Comparison of ENCODE assay signal across 22 cellular contexts in genomic region chr12:6329693-6330045, GRCh38. TPM values are rescaled to one million over a fixed set of nuclear protein-coding genes. Genes with fewer than 3 reads are reported as not detected.
DNase-seq lines count a peak whose midpoint lies in the region; ATAC-seq and TF ChIP-seq lines count a peak whose summit lies in the region.
"Had no signal": no experiment of that assay in that cellular context is flagged by ENCODE, and none has a peak within 500 bp of the region (broad histone marks: within the 10 kb centered on the region; RNA-seq: fewer than 3 reads in every experiment).

No MANE protein-coding gene starts in this region.

- H3K9me3 ChIP-seq in breast epithelium = no peaks in the 10 kb centered on the region
- no peaks in the 10 kb centered on the region for H3K9me3 ChIP-seq in osteoblast (ENCODE audit: low read depth, low read length)
- H3K9me3 ChIP-seq in uterus = no peaks in the 10 kb centered on the region
- H3K9me3 ChIP-seq: Peyer's patch, thoracic aorta had no signal

- no peak for DNase-seq in activated T-cell treated with anti-CD3 and anti-CD28 coated beads, Interleukin-2, amount 50 U/mL, for 24 hours
- no peak for DNase-seq in activated T-cell treated with anti-CD3 and anti-CD28 coated beads, Interleukin-2, amount 50 U/mL, for 72 hours
- DNase-seq in breast epithelium (ENCODE audit: low spot score in 2 of 2) (no peak), osteoblast (ENCODE audit: insufficient read length, low spot score, missing footprints) (peak; percentile 42), uterus (peak in 1 of 2 donors; percentile 28), glutamatergic neuron (no peak)
- no peak for DNase-seq in activated naive CD4-positive, alpha-beta T cell treated with Interleukin-2 at 50 U/mL for 16 hours
- DNase-seq: activated T-cell treated with anti-CD3 and anti-CD28 coated beads, Interleukin-2, amount 50 U/mL, for 48 hours; dermis blood vessel endothelial cell; foreskin keratinocyte; MM.1S; NCI-H1694; stimulated activated CD4-positive, alpha-beta T cell treated with anti-CD3 and anti-CD28 coated beads, Interleukin-4, amount 100 ng/mL, for 24 hours had no signal

- TF ChIP-seq CTCF in breast epithelium (IDR thresholded peaks at IDR 0.05) (no peak), osteoblast (IDR thresholded peaks at IDR 0.05; ENCODE audit: extremely low read depth, low read depth, low read length) (no peak), uterus (IDR thresholded peaks at IDR 0.05) (no peak), glutamatergic neuron (IDR thresholded peaks at IDR 0.05; ENCODE audit: partially characterized antibody, unreplicated experiment) (no peak)

- no peak for ATAC-seq in activated T-cell treated with anti-CD3 and anti-CD28 coated beads, Interleukin-2, amount 50 U/mL, for 72 hours (replicated peaks in 1 of 2)
- no peak for ATAC-seq in HG03457 (IDR thresholded peaks at IDR 0.05; ENCODE audit: unreplicated experiment)
- ATAC-seq: foreskin keratinocyte; natural killer cell treated with Interleukin-12 subunit alpha and Interleukin-12 subunit beta and Interleukin-15 and Interleukin-18, amount 100 ng/mL, for 72 hours had no signal

- no peak overlapping the region for H3K4me3 Mint-ChIP-seq in activated T-cell treated with anti-CD3 and anti-CD28 coated beads, Interleukin-2, amount 50 U/mL, for 24 hours
- no peak overlapping the region for H3K4me3 Mint-ChIP-seq in activated T-cell treated with anti-CD3 and anti-CD28 coated beads, Interleukin-2, amount 50 U/mL, for 72 hours
- H3K4me3 Mint-ChIP-seq in glutamatergic neuron (ENCODE audit: unreplicated experiment) = no peak overlapping the region
- H3K4me3 Mint-ChIP-seq: memory B cell; natural killer cell treated with Interleukin-12 subunit alpha and Interleukin-12 subunit beta and Interleukin-15 and Interleukin-18, amount 100 ng/mL, for 72 hours had no signal

- intact Hi-C loops in breast epithelium (cut with DNase I; ENCODE audit: low total_unique reads) = no loop called here
- intact Hi-C loops in uterus (cut with DNase I; ENCODE audit: low total_unique reads) = loop anchor here (10.0 kb wide), 1 partner anchor 205 kb away; the partner anchor contains the start of gene GAPDH

- H3K36me3 ChIP-seq in breast epithelium = peaks cover 14% of the 10 kb centered on the region
- peaks cover 89% of the 10 kb centered on the region for H3K36me3 ChIP-seq in osteoblast (ENCODE audit: insufficient read depth, low read length)
- no peaks in the 10 kb centered on the region for H3K36me3 ChIP-seq in uterus

- peaks cover 23% of the 10 kb centered on the region for H3K4me1 Mint-ChIP-seq in activated T-cell treated with anti-CD3 and anti-CD28 coated beads, Interleukin-2, amount 50 U/mL, for 24 hours (ENCODE audit: low read depth)
- H3K4me1 Mint-ChIP-seq in activated T-cell treated with anti-CD3 and anti-CD28 coated beads, Interleukin-2, amount 50 U/mL, for 72 hours (ENCODE audit: low read depth) = peaks cover 23% of the 10 kb centered on the region
- peaks cover 7% of the 10 kb centered on the region for H3K4me1 Mint-ChIP-seq in glutamatergic neuron (ENCODE audit: low read depth, unreplicated experiment)

- no peaks in the 10 kb centered on the region for H3K27me3 Mint-ChIP-seq in activated T-cell treated with anti-CD3 and anti-CD28 coated beads, Interleukin-2, amount 50 U/mL, for 24 hours
- H3K27me3 Mint-ChIP-seq in activated T-cell treated with anti-CD3 and anti-CD28 coated beads, Interleukin-2, amount 50 U/mL, for 72 hours (ENCODE audit: low read depth) = no peaks in the 10 kb centered on the region
- H3K27me3 Mint-ChIP-seq in glutamatergic neuron (ENCODE audit: unreplicated experiment) = peaks cover 14% of the 10 kb centered on the region
- H3K27me3 Mint-ChIP-seq: natural killer cell treated with Interleukin-12 subunit alpha and Interleukin-12 subunit beta and Interleukin-15 and Interleukin-18, amount 100 ng/mL, for 72 hours had no signal

- H4K20me1 ChIP-seq in osteoblast (ENCODE audit: insufficient read depth, low read length) = peaks cover 46% of the 10 kb centered on the region

- peaks cover 77% of the 10 kb centered on the region for H3K36me3 Mint-ChIP-seq in activated T-cell treated with anti-CD3 and anti-CD28 coated beads, Interleukin-2, amount 50 U/mL, for 24 hours (ENCODE audit: low read depth)
- H3K36me3 Mint-ChIP-seq in activated T-cell treated with anti-CD3 and anti-CD28 coated beads, Interleukin-2, amount 50 U/mL, for 72 hours (ENCODE audit: insufficient read depth in 2 of 2) = peaks cover 15 to 25% of the 10 kb centered on the region in 2 donors
- H3K36me3 Mint-ChIP-seq in glutamatergic neuron (ENCODE audit: unreplicated experiment) = no peaks in the 10 kb centered on the region
- H3K36me3 Mint-ChIP-seq: memory B cell had no signal

- peaks cover 68% of the 10 kb centered on the region for H3K79me2 ChIP-seq in osteoblast (ENCODE audit: insufficient read depth, low read length)

- H3K4me2 ChIP-seq in osteoblast (ENCODE audit: insufficient read depth, low read length) = no peak overlapping the region

- H3K4me3 ChIP-seq in breast epithelium (no peak overlapping the region), osteoblast (ENCODE audit: insufficient read depth, low read length) (no peak overlapping the region), uterus (no peak overlapping the region)
- H3K4me3 ChIP-seq: Peyer's patch, skin epidermis, thoracic aorta had no signal

- H3K4me1 ChIP-seq in breast epithelium = peaks cover 4 to 14% of the 10 kb centered on the region in 2 donors
- peaks cover 50% of the 10 kb centered on the region for H3K4me1 ChIP-seq in osteoblast (ENCODE audit: insufficient read depth, low read length)
- peaks cover 8 to 17% of the 10 kb centered on the region in 2 donors for H3K4me1 ChIP-seq in uterus

- peak overlapping the region; percentile 22 for H3K27ac Mint-ChIP-seq in activated T-cell treated with anti-CD3 and anti-CD28 coated beads, Interleukin-2, amount 50 U/mL, for 24 hours
- H3K27ac Mint-ChIP-seq in activated T-cell treated with anti-CD3 and anti-CD28 coated beads, Interleukin-2, amount 50 U/mL, for 72 hours = no peak overlapping the region
- H3K27ac Mint-ChIP-seq in glutamatergic neuron (ENCODE audit: unreplicated experiment) = no peak overlapping the region
- H3K27ac Mint-ChIP-seq: memory B cell; natural killer cell treated with Interleukin-12 subunit alpha and Interleukin-12 subunit beta and Interleukin-15 and Interleukin-18, amount 100 ng/mL, for 72 hours had no signal

- H3K27me3 ChIP-seq in breast epithelium (no peaks in the 10 kb centered on the region), osteoblast (ENCODE audit: insufficient read depth, low read length) (no peaks in the 10 kb centered on the region), uterus (no peaks in the 10 kb centered on the region)
- H3K27me3 ChIP-seq: foreskin keratinocyte, Peyer's patch had no signal

- H3K27ac ChIP-seq in breast epithelium (peak overlapping the region; percentile 22 to 82), osteoblast (ENCODE audit: low read depth, low read length) (peak overlapping the region; percentile 16), uterus (peak overlapping the region; percentile 54 to 55)
- H3K27ac ChIP-seq: C4-2B, foreskin keratinocyte, WERI-Rb-1 had no signal

- no peak overlapping the region for H2AFZ ChIP-seq in osteoblast (ENCODE audit: low read length)

- no peaks in the 10 kb centered on the region for H3K9me3 Mint-ChIP-seq in activated T-cell treated with anti-CD3 and anti-CD28 coated beads, Interleukin-2, amount 50 U/mL, for 24 hours
- H3K9me3 Mint-ChIP-seq in activated T-cell treated with anti-CD3 and anti-CD28 coated beads, Interleukin-2, amount 50 U/mL, for 72 hours = no peaks in the 10 kb centered on the region
- peaks cover 2% of the 10 kb centered on the region for H3K9me3 Mint-ChIP-seq in glutamatergic neuron (ENCODE audit: unreplicated experiment)
- H3K9me3 Mint-ChIP-seq: memory B cell; natural killer cell treated with Interleukin-12 subunit alpha and Interleukin-12 subunit beta and Interleukin-15 and Interleukin-18, amount 100 ng/mL, for 72 hours had no signal

- no peak for TF ChIP-seq POLR2A in breast epithelium (IDR thresholded peaks at IDR 0.05)
- no peak for TF ChIP-seq POLR2A in uterus (IDR thresholded peaks at IDR 0.05)

RNA-seq across cellular contexts. Expression of gene TNFRSF1A, which starts 12.2 kb away (rescaled TPM):
- total RNA-seq in activated T-cell treated with anti-CD3 and anti-CD28 coated beads, Interleukin-2, amount 50 U/mL, for 72 hours = 10 to 100 TPM; 48.4 to 52.1 TPM
- total RNA-seq in breast epithelium (100 to 1,000 TPM; 232 to 256 (median 238) TPM), osteoblast (228 and 255 TPM in 2 replicates), uterus (100 to 1,000 TPM in 3 of 4 donors, 10 to 100 TPM in 1; 71.8 to 297 (median 174) TPM), glutamatergic neuron (ENCODE audit: unreplicated experiment) (7.4 TPM)

RNA-seq across cellular contexts. Expression of gene PLEKHG6, which starts 19.2 kb away (rescaled TPM):
- not detected for total RNA-seq in activated T-cell treated with anti-CD3 and anti-CD28 coated beads, Interleukin-2, amount 50 U/mL, for 72 hours
- 10 to 100 TPM; 11.9 to 43.6 (median 42.4) TPM for total RNA-seq in breast epithelium
- not detected in 2 replicates for total RNA-seq in osteoblast
- 1 to 10 TPM in 2 of 4 donors, under 1 TPM in 1, not detected in 1; 0.29 to 1.9 (median 1.7) TPM for total RNA-seq in uterus
- not detected for total RNA-seq in glutamatergic neuron (ENCODE audit: unreplicated experiment)
- total RNA-seq: dermis blood vessel endothelial cell; natural killer cell treated with Interleukin-12 subunit alpha and Interleukin-12 subunit beta and Interleukin-15 and Interleukin-18, amount 100 ng/mL, for 72 hours; T-helper 2 cell treated with Interferon-gamma antibody and Interleukin-4, amounts not matched to agents 100 ng/mL and 5 ng/mL, for 36 hours had no signal

RNA-seq across cellular contexts. Expression of gene SCNN1A, which starts 45.7 kb away (rescaled TPM):
- under 1 TPM; 0.29 to 0.67 TPM for total RNA-seq in activated T-cell treated with anti-CD3 and anti-CD28 coated beads, Interleukin-2, amount 50 U/mL, for 72 hours
- total RNA-seq in breast epithelium (100 to 1,000 TPM in 1 of 3 donors, 10 to 100 TPM in 1, 1 to 10 TPM in 1; 1.3 to 175 (median 93.7) TPM), osteoblast (under 0.01 and 0.36 TPM in 2 replicates), uterus (10 to 100 TPM in 2 of 4 donors, 1 to 10 TPM in 2; 1.3 to 38.3 (median 7.3) TPM), glutamatergic neuron (ENCODE audit: unreplicated experiment) (0.74 TPM)
- total RNA-seq: natural killer cell treated with Interleukin-12 subunit alpha and Interleukin-12 subunit beta and Interleukin-15 and Interleukin-18, amount 100 ng/mL, for 72 hours had no signal

RNA-seq across cellular contexts. Expression of gene LTBR, which starts 54.3 kb away (rescaled TPM):
- total RNA-seq in activated T-cell treated with anti-CD3 and anti-CD28 coated beads, Interleukin-2, amount 50 U/mL, for 72 hours = 1 to 10 TPM; 1.3 to 1.9 TPM
- total RNA-seq in breast epithelium = 100 to 1,000 TPM in 2 of 3 donors, 10 to 100 TPM in 1; 90.1 to 115 (median 108) TPM
- total RNA-seq in osteoblast = 110 and 121 TPM in 2 replicates
- 100 to 1,000 TPM in 1 of 4 donors, 10 to 100 TPM in 3; 28.1 to 116 (median 83.5) TPM for total RNA-seq in uterus
- not detected for total RNA-seq in glutamatergic neuron (ENCODE audit: unreplicated experiment)
